Comparison of ENCODE assay signal across 11 cellular contexts in genomic region chr6:151041686-151042085, GRCh38.
A peak's percentile ranks its signal among the peaks of the same experiment; 100 is the strongest.
DNase-seq lines count a peak whose midpoint lies in the region; ATAC-seq and TF ChIP-seq lines count a peak whose summit lies in the region.
"Had no signal": no experiment of that assay in that cellular context is flagged by ENCODE, and none has a peak within 500 bp of the region (broad histone marks: within the 10 kb centered on the region; RNA-seq: fewer than 3 reads in every experiment).

No MANE protein-coding gene starts in this region.

- no peak overlapping the region for H2BK120ac ChIP-seq in H9 (ENCODE audit: low read depth, low read length, poor library complexity, severe bottlenecking)

- H3K14ac ChIP-seq in H9 (ENCODE audit: insufficient read depth, low read length), result no peak overlapping the region

- H3K36me3 ChIP-seq in BLaER1 (peaks cover 28% of the 10 kb centered on the region), adrenal gland (replicated peaks in 1 of 2) (no peaks in the 10 kb centered on the region), left lung (peaks cover 0 to 12% of the 10 kb centered on the region in 2 donors), gastrocnemius medialis (no peaks in the 10 kb centered on the region)

- no peak overlapping the region for H2BK15ac ChIP-seq in H9 (ENCODE audit: low read depth, low read length)

- H3K4me1 ChIP-seq in BLaER1 (peaks cover 79% of the 10 kb centered on the region), adrenal gland (replicated peaks in 1 of 2) (peaks cover 0 to 12% of the 10 kb centered on the region in 2 donors), left lung (peaks cover 0 to 31% of the 10 kb centered on the region in 2 donors), gastrocnemius medialis (peaks cover 4 to 7% of the 10 kb centered on the region in 2 donors), H9 (ENCODE audit: insufficient read depth, low read length) (peaks cover 4% of the 10 kb centered on the region; the same call in 1 of the 2 replicates)

- no peak overlapping the region for H3K56ac ChIP-seq in H9 (ENCODE audit: insufficient read length, low read depth, low read length)

- TF ChIP-seq CTCF in adrenal gland (IDR thresholded peaks at IDR 0.05) (no peak), left lung (IDR thresholded peaks at IDR 0.05) (no peak), gastrocnemius medialis (IDR thresholded peaks at IDR 0.05 in 4 of 5, conservative IDR thresholded peaks at IDR 0.05 in 1 of 5) (no peak), H9 (conservative IDR thresholded peaks at IDR 0.05) (no peak)

- no peak for TF ChIP-seq POLR2A in adrenal gland (IDR thresholded peaks at IDR 0.05)
- no peak for TF ChIP-seq POLR2A in gastrocnemius medialis (IDR thresholded peaks at IDR 0.05)

- no peaks in the 10 kb centered on the region for H3K79me2 ChIP-seq in H9 (ENCODE audit: insufficient read depth, low read length)

- no peaks in the 10 kb centered on the region for H3K79me1 ChIP-seq in H9 (ENCODE audit: insufficient read depth, low read depth, low read length, poor library complexity, severe bottlenecking)

- peaks cover 31 to 52% (median 35%) of the 10 kb centered on the region in 3 experiments for H3K36me3 Mint-ChIP-seq in H9 (ENCODE audit: insufficient read depth in 1 of 3, low read depth in 3 of 3)

- ATAC-seq in left lung, result no peak
- no peak for ATAC-seq in gastrocnemius medialis
- ATAC-seq: activated CD4-positive, CD25-positive, alpha-beta regulatory T cell treated with anti-CD3 and anti-CD28 coated beads, Interleukin-2, amount 50 U/mL, for 24 hours had no signal

- H2BK20ac ChIP-seq in H9 (ENCODE audit: low read depth, low read length, poor library complexity, severe bottlenecking), result no peak overlapping the region

- H3T11ph ChIP-seq in H9 (ENCODE audit: low read length), result no peak overlapping the region

- no peak for DNase-seq in adrenal gland
- no peak for DNase-seq in left lung
- DNase-seq in gastrocnemius medialis, result no peak
- no peak for DNase-seq in NCI-H2107 (lab: John Stamatoyannopoulos, UW)
- DNase-seq in NCI-H1048 (lab: John Stamatoyannopoulos, UW), result no peak
- no peak for DNase-seq in H9
- no peak for DNase-seq in RKO (ENCODE audit: low spot score)
- DNase-seq: activated T-cell treated with anti-CD3 and anti-CD28 coated beads, Interleukin-2, amount 50 U/mL, for 24 hours; GOT3 had no signal

- 95 to 98% (median 96%) methylated on average over 5 of the region's 5 CpGs for WGBS in adrenal gland, 4 donors
- no CpG with 5 or more reads among the region's 5 CpGs for WGBS in H9 (ENCODE audit: extremely low coverage, insufficient read length, low lambda C conversion rate)

- H2BK5ac ChIP-seq in H9 (ENCODE audit: insufficient read length, low read length), result no peak overlapping the region

- H2AK5ac ChIP-seq in H9 (ENCODE audit: insufficient read length, low read length), result no peak overlapping the region

- intact Hi-C loops in adrenal gland (cut with DNase I) (no loop called here), left lung (cut with DNase I) (no loop called here), gastrocnemius medialis (cut with DNase I; ENCODE audit: low total_unique reads) (no loop called here)

- H3K27me3 Mint-ChIP-seq in H9 (ENCODE audit: low read depth), result no peaks in the 10 kb centered on the region
- H3K27me3 Mint-ChIP-seq: activated T-cell treated with anti-CD3 and anti-CD28 coated beads, Interleukin-2, amount 50 U/mL, for 24 hours had no signal

- H2BK12ac ChIP-seq in H9 (ENCODE audit: insufficient read length, low read depth, low read length), result no peak overlapping the region

- H3K27ac ChIP-seq in BLaER1 (peak overlapping the region; percentile 59; the same call in 1 of the 2 replicates), adrenal gland (peak overlapping the region in 4 of 5 donors; percentile 32 to 83 (median 48)), left lung (peak overlapping the region; percentile 62 to 64), gastrocnemius medialis (peak overlapping the region; percentile 48 to 78 (median 66)), H9 (ENCODE audit: insufficient read length, low read depth, low read length) (no peak overlapping the region)

- no peak overlapping the region for H4K8ac ChIP-seq in H9 (replicated peaks; ENCODE audit: insufficient read length, low read depth, low read length)

- H3K9me3 Mint-ChIP-seq in H9, result no peaks in the 10 kb centered on the region; a peak in 1 of 5 replicates
- H3K9me3 Mint-ChIP-seq: activated T-cell treated with anti-CD3 and anti-CD28 coated beads, Interleukin-2, amount 50 U/mL, for 24 hours had no signal

- H3K4me2 ChIP-seq in BLaER1 (peak overlapping the region; percentile 75), H9 (ENCODE audit: insufficient read depth, insufficient read length, low read length) (no peak overlapping the region)

- no peak overlapping the region for H4K5ac ChIP-seq in H9 (ENCODE audit: insufficient read length, low read depth, low read length)

- no peak overlapping the region for H3K4me3 ChIP-seq in BLaER1
- no peak overlapping the region for H3K4me3 ChIP-seq in adrenal gland
- H3K4me3 ChIP-seq in left lung, result no peak overlapping the region
- no peak overlapping the region for H3K4me3 ChIP-seq in gastrocnemius medialis

- H4K20me1 ChIP-seq in BLaER1 (no peaks in the 10 kb centered on the region; the same call in 1 of the 2 replicates), H9 (ENCODE audit: control insufficient read depth, insufficient read depth, insufficient read length) (no peaks in the 10 kb centered on the region)

- H3K27me3 ChIP-seq in BLaER1, result no peaks in the 10 kb centered on the region
- no peaks in the 10 kb centered on the region for H3K27me3 ChIP-seq in adrenal gland
- H3K27me3 ChIP-seq in left lung, result no peaks in the 10 kb centered on the region
- no peaks in the 10 kb centered on the region for H3K27me3 ChIP-seq in gastrocnemius medialis
- H3K27me3 ChIP-seq in H9 (ENCODE audit: insufficient read depth, low read length), result no peaks in the 10 kb centered on the region

- no peak overlapping the region for H3K4me3 Mint-ChIP-seq in H9
- H3K4me3 Mint-ChIP-seq: activated T-cell treated with anti-CD3 and anti-CD28 coated beads, Interleukin-2, amount 50 U/mL, for 24 hours had no signal

- H3K4ac ChIP-seq in H9 (ENCODE audit: low read depth, low read length), result no peak overlapping the region

- no peak overlapping the region for H4K91ac ChIP-seq in H9 (ENCODE audit: insufficient read length, low read depth, low read length)

- in situ Hi-C loops in gastrocnemius medialis (cut with MboI; ENCODE audit: low sequenced_read_pairs in 4 of 4), result no loop called here

- H3K27ac Mint-ChIP-seq in H9, result no peak overlapping the region
- H3K27ac Mint-ChIP-seq: activated T-cell treated with anti-CD3 and anti-CD28 coated beads, Interleukin-2, amount 50 U/mL, for 24 hours had no signal

- H3K4me1 Mint-ChIP-seq in H9, result peaks cover 17 to 21% of the 10 kb centered on the region in 2 experiments

- H3K9me3 ChIP-seq in BLaER1, result no peaks in the 10 kb centered on the region
- H3K9me3 ChIP-seq in adrenal gland (replicated peaks in 1 of 3), result no peaks in the 10 kb centered on the region
- H3K9me3 ChIP-seq in left lung, result no peaks in the 10 kb centered on the region
- H3K9me3 ChIP-seq in gastrocnemius medialis, result no peaks in the 10 kb centered on the region
- H3K9me3 ChIP-seq in H9 (ENCODE audit: control insufficient read depth, low read depth, low read length), result no peaks in the 10 kb centered on the region

- H3K18ac ChIP-seq in H9 (ENCODE audit: insufficient read length, low read depth, low read length), result no peak overlapping the region

- H3K23ac ChIP-seq in H9 (ENCODE audit: insufficient read length, low read depth, low read length), result no peak overlapping the region

- no peak overlapping the region for H2AFZ ChIP-seq in H9 (ENCODE audit: low read length)

- H3K9ac ChIP-seq in BLaER1, result peak overlapping the region; percentile 48; the same call in 1 of the 2 replicates
- H3K9ac ChIP-seq in H9 (ENCODE audit: extremely low read depth, insufficient read length, low read length), result no peak overlapping the region

- H3K23me2 ChIP-seq in H9 (ENCODE audit: insufficient read length, low read depth, low read length, poor library complexity, severe bottlenecking), result no peaks in the 10 kb centered on the region
